16 cellular contexts compared by ENCODE assay signal in genomic region chr2:169900686-169901085, GRCh38.
A peak's percentile ranks its signal among the peaks of the same experiment; 100 is the strongest.
DNase-seq lines count a peak whose midpoint lies in the region; FAIRE-seq and TF ChIP-seq lines count a peak whose summit lies in the region.
"Had no signal": no experiment of that assay in that cellular context is flagged by ENCODE, and none has a peak within 500 bp of the region (broad histone marks: within the 10 kb centered on the region; RNA-seq: fewer than 3 reads in every experiment).

No MANE protein-coding gene starts in this region.

- H3K36me3 Mint-ChIP-seq in astrocyte (ENCODE audit: low read depth, unreplicated experiment): peaks cover 2% of the 10 kb centered on the region

- POLR2A ChIA-PET in endothelial cell of umbilical vein (lab: Charles Lee): no interaction called here

- H3K9ac ChIP-seq in astrocyte (ENCODE audit: low read length) (no peak overlapping the region), endothelial cell of umbilical vein (replicated peaks; ENCODE audit: extremely low read depth, insufficient read depth, low read length) (no peak overlapping the region)
- H3K9ac ChIP-seq: BLaER1 had no signal

- TF ChIP-seq POLR2A in GM12891 (IDR thresholded peaks at IDR 0.05; ENCODE audit: low read depth, low read length): no peak
- TF ChIP-seq POLR2A in endothelial cell of umbilical vein (IDR thresholded peaks at IDR 0.05; ENCODE audit: low read depth, low read length): no peak

- H3K27ac ChIP-seq in astrocyte (ENCODE audit: low read depth, low read length): no peak overlapping the region
- H3K27ac ChIP-seq in endothelial cell of umbilical vein (ENCODE audit: insufficient read depth, low read depth, low read length): no peak overlapping the region
- no peak overlapping the region for H3K27ac ChIP-seq in osteoblast (ENCODE audit: low read depth, low read length)
- H3K27ac ChIP-seq: BLaER1 had no signal

- FAIRE-seq in GM12891 (lab: Jason Lieb, UNC) (peak; percentile 16), astrocyte (lab: Jason Lieb, UNC) (no peak), endothelial cell of umbilical vein (lab: Jason Lieb, UNC) (no peak)
- FAIRE-seq: GM18507 had no signal

- no peaks in the 10 kb centered on the region for H3K27me3 Mint-ChIP-seq in astrocyte (ENCODE audit: low read depth, unreplicated experiment)
- H3K27me3 Mint-ChIP-seq: CD4-positive, CD25-positive, alpha-beta regulatory T cell; IgD-negative memory B cell had no signal

- H3K27me3 ChIP-seq in astrocyte (ENCODE audit: insufficient read depth, low read length): no peaks in the 10 kb centered on the region
- no peaks in the 10 kb centered on the region for H3K27me3 ChIP-seq in endothelial cell of umbilical vein (ENCODE audit: control insufficient read depth in 2 of 2, insufficient read depth in 2 of 2, low read length in 2 of 2)
- no peaks in the 10 kb centered on the region for H3K27me3 ChIP-seq in osteoblast (ENCODE audit: insufficient read depth, low read length)
- H3K27me3 ChIP-seq: BLaER1 had no signal

- no peaks in the 10 kb centered on the region for H3K4me1 ChIP-seq in astrocyte (ENCODE audit: insufficient read depth, low read length)
- no peaks in the 10 kb centered on the region for H3K4me1 ChIP-seq in endothelial cell of umbilical vein (ENCODE audit: control insufficient read depth, extremely low read depth, insufficient read depth, low read length)
- H3K4me1 ChIP-seq in osteoblast (ENCODE audit: insufficient read depth, low read length): no peaks in the 10 kb centered on the region
- H3K4me1 ChIP-seq: BLaER1 had no signal

- no peaks in the 10 kb centered on the region for H3K9me3 Mint-ChIP-seq in astrocyte (ENCODE audit: unreplicated experiment)
- H3K9me3 Mint-ChIP-seq: GM23338 had no signal

- no peaks in the 10 kb centered on the region for H4K20me1 ChIP-seq in astrocyte (ENCODE audit: insufficient read depth, low read length)
- no peaks in the 10 kb centered on the region for H4K20me1 ChIP-seq in endothelial cell of umbilical vein (replicated peaks; ENCODE audit: control insufficient read depth, extremely low read depth, insufficient read depth, low read length)
- H4K20me1 ChIP-seq in osteoblast (ENCODE audit: insufficient read depth, low read length): peaks cover 2% of the 10 kb centered on the region
- H4K20me1 ChIP-seq: BLaER1 had no signal

- no peak overlapping the region for H3K4me3 Mint-ChIP-seq in astrocyte (ENCODE audit: unreplicated experiment)
- H3K4me3 Mint-ChIP-seq: CD4-positive, CD25-positive, alpha-beta regulatory T cell; GM23338 had no signal

- H3K9me3 ChIP-seq in astrocyte (ENCODE audit: insufficient read depth, low read depth, low read length) (no peaks in the 10 kb centered on the region), endothelial cell of umbilical vein (replicated peaks; ENCODE audit: control insufficient read depth, insufficient read depth, low read length) (no peaks in the 10 kb centered on the region), osteoblast (ENCODE audit: low read depth, low read length) (no peaks in the 10 kb centered on the region)

- H3K79me2 ChIP-seq in astrocyte (ENCODE audit: insufficient read depth, low read length) (no peaks in the 10 kb centered on the region), endothelial cell of umbilical vein (ENCODE audit: control insufficient read depth, insufficient read depth, low read length) (no peaks in the 10 kb centered on the region), osteoblast (ENCODE audit: insufficient read depth, low read length) (peaks cover 3% of the 10 kb centered on the region)

- H2AFZ ChIP-seq in astrocyte (ENCODE audit: low read depth, low read length) (no peak overlapping the region), endothelial cell of umbilical vein (ENCODE audit: low read depth, low read length) (no peak overlapping the region), osteoblast (ENCODE audit: low read length) (no peak overlapping the region)
- H2AFZ ChIP-seq: GM23338 had no signal

- dilution Hi-C loops in endothelial cell of umbilical vein (cut with MboI; ENCODE audit: extremely low pct_ligation_motif_present, low sequenced_read_pairs): no loop called here

- CTCF ChIA-PET in endothelial cell of umbilical vein (lab: Charles Lee): interaction anchor here (1.5 kb wide), 1 partner anchor 9 kb away, joined by 5 read pairs; no protein-coding TSS in a partner anchor

- no TSS peak for BruUV-seq in endothelial cell of umbilical vein (replicated peaks; lab: Mats Ljungman, UMichigan)

- H3K4me2 ChIP-seq in astrocyte (ENCODE audit: low read length) (no peak overlapping the region), endothelial cell of umbilical vein (ENCODE audit: insufficient read depth, low read length) (no peak overlapping the region), osteoblast (ENCODE audit: insufficient read depth, low read length) (no peak overlapping the region)
- H3K4me2 ChIP-seq: BLaER1, GM23338 had no signal

- no peak for DNase-seq in GM12891 (ENCODE audit: insufficient read length, low spot score)
- DNase-seq in astrocyte (ENCODE audit: low read depth): peak; percentile 83
- DNase-seq in endothelial cell of umbilical vein (ENCODE audit: low read depth, low spot score): no peak
- DNase-seq in osteoblast (ENCODE audit: insufficient read length, low spot score, missing footprints): peak; percentile 3
- DNase-seq in NCI-H1048 (lab: John Stamatoyannopoulos, UW): no peak
- DNase-seq in T-helper 1 cell: no peak
- no peak for DNase-seq in DMS79 (lab: John Stamatoyannopoulos, UW)
- DNase-seq: 8988T; AML-193; CD4-positive, CD25-positive, alpha-beta regulatory T cell; DMS53; H7 had no signal

- TF ChIP-seq CTCF in astrocyte (IDR thresholded peaks at IDR 0.05; ENCODE audit: insufficient read depth, low read depth, low read length): no peak
- TF ChIP-seq CTCF in endothelial cell of umbilical vein (IDR thresholded peaks at IDR 0.05; ENCODE audit: extremely low read depth in 1 of 2, insufficient read depth in 1 of 2, low read depth in 1 of 2, low read length in 2 of 2): no peak
- TF ChIP-seq CTCF in osteoblast (IDR thresholded peaks at IDR 0.05; ENCODE audit: extremely low read depth, low read depth, low read length): no peak

- no peak overlapping the region for H3K4me3 ChIP-seq in astrocyte (ENCODE audit: insufficient read depth, low read depth, low read length)
- H3K4me3 ChIP-seq in endothelial cell of umbilical vein (replicated peaks in 1 of 3; ENCODE audit: insufficient read depth in 1 of 3, low read depth in 1 of 3, low read length in 3 of 3): no peak overlapping the region
- no peak overlapping the region for H3K4me3 ChIP-seq in osteoblast (ENCODE audit: insufficient read depth, low read length)
- H3K4me3 ChIP-seq: BLaER1, GM23338 had no signal

- intact Hi-C loops in endothelial cell of umbilical vein (cut with micrococcal nuclease): no loop called here

- no peaks in the 10 kb centered on the region for H3K9me1 ChIP-seq in endothelial cell of umbilical vein (replicated peaks; ENCODE audit: control insufficient read depth, extremely low read depth, insufficient read depth, low read length)

- H3K36me3 ChIP-seq in astrocyte (ENCODE audit: insufficient read depth, low read length) (peaks cover 2% of the 10 kb centered on the region), endothelial cell of umbilical vein (ENCODE audit: control insufficient read depth in 2 of 2, extremely low read depth in 1 of 2, insufficient read depth in 2 of 2, low read length in 2 of 2) (no peaks in the 10 kb centered on the region), osteoblast (ENCODE audit: insufficient read depth, low read length) (no peaks in the 10 kb centered on the region)

- H3K27ac Mint-ChIP-seq in astrocyte (ENCODE audit: unreplicated experiment): no peak overlapping the region
- H3K27ac Mint-ChIP-seq: CD4-positive, CD25-positive, alpha-beta regulatory T cell; GM23338 had no signal

- H3K4me1 Mint-ChIP-seq in astrocyte (ENCODE audit: low read depth, unreplicated experiment): peaks cover 8% of the 10 kb centered on the region

TF ChIP-seq in GM12891, 5 proteins besides CTCF, POLR2A, EP300 and RAD21:
- TF ChIP-seq SPI1 (IDR thresholded peaks at IDR 0.05; ENCODE audit: low read depth, low read length) (no peak), POU2F2 (IDR thresholded peaks at IDR 0.05; ENCODE audit: low read depth, low read length) (no peak), POLR2AphosphoS5 (IDR thresholded peaks at IDR 0.05; ENCODE audit: low read depth, low read length) (no peak), PAX5 (IDR thresholded peaks at IDR 0.05; ENCODE audit: insufficient read depth, low read length, severe bottlenecking) (no peak), TAF1 (IDR thresholded peaks at IDR 0.05; ENCODE audit: low read depth, low read length) (no peak)

TF ChIP-seq in endothelial cell of umbilical vein, 7 proteins besides CTCF, POLR2A, EP300 and RAD21:
- TF ChIP-seq EZH2 (IDR thresholded peaks at IDR 0.05; ENCODE audit: borderline replicate concordance, low read depth, low read length, severe bottlenecking): no peak
- peak; percentile 2 for TF ChIP-seq JUN (IDR thresholded peaks at IDR 0.05; ENCODE audit: borderline replicate concordance, insufficient read depth, insufficient read length, low read depth)

Comparison
In these comparisons a context has a peak if more than half of its experiments do, and no peak if none do; other contexts are left out.
1. DNase-seq: peak in astrocyte (single experiment) and osteoblast (single experiment); none in GM12891 (single experiment), endothelial cell of umbilical vein (single experiment), NCI-H1048 (single experiment), T-helper 1 cell (0 of 5) and DMS79 (single experiment).